8 cellular contexts compared by ENCODE assay signal in genomic region chr5:179700401-179700918, GRCh38. TPM values are rescaled to one million over a fixed set of nuclear protein-coding genes. Genes with fewer than 3 reads are reported as not detected.
DNase-seq lines count a peak whose midpoint lies in the region; ATAC-seq and TF ChIP-seq lines count a peak whose summit lies in the region.

No MANE protein-coding gene starts in this region.

- H3K4me1 ChIP-seq in OCI-LY3 (ENCODE audit: low read length): peaks cover 12% of the 10 kb centered on the region
- H3K4me1 ChIP-seq in endocrine pancreas (ENCODE audit: control insufficient read depth, insufficient read depth, low read length): peaks cover 5% of the 10 kb centered on the region
- peaks cover 0 to 3% of the 10 kb centered on the region in 2 experiments for H3K4me1 ChIP-seq in trophoblast cell (ENCODE audit: control insufficient read depth in 1 of 2, insufficient read depth in 2 of 2, low read length in 2 of 2)

- H4K12ac ChIP-seq in trophoblast cell (ENCODE audit: low read depth, low read length): no peak overlapping the region

- peaks cover 15% of the 10 kb centered on the region for H3K79me1 ChIP-seq in trophoblast cell (ENCODE audit: low read length)

- TF ChIP-seq CTCF in GM12865 (IDR thresholded peaks at IDR 0.05; ENCODE audit: insufficient read depth, low read depth, low read length, missing control alignments) (no peak), OCI-LY3 (IDR thresholded peaks at IDR 0.05; ENCODE audit: low read depth, low read length) (no peak)

- H3K27me3 ChIP-seq in OCI-LY3 (ENCODE audit: low read depth, low read length): no peaks in the 10 kb centered on the region
- no peaks in the 10 kb centered on the region for H3K27me3 ChIP-seq in endocrine pancreas (ENCODE audit: control insufficient read depth, insufficient read depth, low read length)
- H3K27me3 ChIP-seq in trophoblast cell (ENCODE audit: insufficient read depth, low read length): no peaks in the 10 kb centered on the region

- H3K36me3 ChIP-seq in OCI-LY3 (replicated peaks; ENCODE audit: low read depth, low read length): peaks cover 42% of the 10 kb centered on the region
- H3K36me3 ChIP-seq in endocrine pancreas (ENCODE audit: control insufficient read depth, insufficient read depth, low read length): no peaks in the 10 kb centered on the region
- peaks cover 19 to 22% of the 10 kb centered on the region in 2 experiments for H3K36me3 ChIP-seq in trophoblast cell (ENCODE audit: control insufficient read depth in 1 of 2, insufficient read depth in 2 of 2, low read length in 2 of 2)

- no peak overlapping the region for H2AFZ ChIP-seq in OCI-LY3 (ENCODE audit: low read depth, low read length)
- no peak overlapping the region for H2AFZ ChIP-seq in trophoblast cell (ENCODE audit: insufficient read depth, low read length, poor library complexity)

- no peak overlapping the region for H3K18ac ChIP-seq in trophoblast cell (ENCODE audit: low read length)

- peak overlapping the region; percentile 99 for H3K4ac ChIP-seq in trophoblast cell (ENCODE audit: low read depth, low read length)

- H3K14ac ChIP-seq in trophoblast cell (ENCODE audit: low read length): no peak overlapping the region

- H3K27ac ChIP-seq in OCI-LY3 (ENCODE audit: low read length) (peak overlapping the region; percentile 76; the same call in 1 of the 2 replicates), trophoblast cell (ENCODE audit: low read depth, low read length) (no peak overlapping the region)

- WGBS in trophoblast cell (ENCODE audit: extremely low coverage, insufficient coverage, insufficient read length): no CpG with 5 or more reads among the region's 7 CpGs

- peak overlapping the region; percentile 66 for H3K4me3 ChIP-seq in GM12865 (ENCODE audit: low read depth, low read length)
- peak overlapping the region; percentile 96 for H3K4me3 ChIP-seq in OCI-LY3 (ENCODE audit: low read length)
- H3K4me3 ChIP-seq in endocrine pancreas (ENCODE audit: control insufficient read depth, insufficient read depth, low read length): peak overlapping the region; percentile 89
- no peak overlapping the region for H3K4me3 ChIP-seq in trophoblast cell (ENCODE audit: low read depth, low read length)

- ATAC-seq in HG03175 (IDR thresholded peaks at IDR 0.05; ENCODE audit: unreplicated experiment): no peak
- ATAC-seq in HG02970 (IDR thresholded peaks at IDR 0.05; ENCODE audit: low FRiP score, unreplicated experiment): no peak
- no peak for ATAC-seq in GM21390 (IDR thresholded peaks at IDR 0.05; ENCODE audit: unreplicated experiment)

- no peak overlapping the region for H3K23ac ChIP-seq in trophoblast cell (ENCODE audit: low read length)

- H2BK120ac ChIP-seq in trophoblast cell (ENCODE audit: insufficient read depth, low read length, poor library complexity): no peak overlapping the region

- H3K4me2 ChIP-seq in OCI-LY3 (ENCODE audit: low read length) (peak overlapping the region; percentile 85), trophoblast cell (ENCODE audit: low read length) (peak overlapping the region; percentile 54)

- H3K79me2 ChIP-seq in OCI-LY3 (ENCODE audit: low read length): peaks cover 79% of the 10 kb centered on the region
- H3K79me2 ChIP-seq in trophoblast cell (ENCODE audit: control insufficient read depth, insufficient read depth, low read length, poor library complexity): peaks cover 31% of the 10 kb centered on the region

- H4K20me1 ChIP-seq in OCI-LY3 (ENCODE audit: insufficient read depth, low read length): peaks cover 44% of the 10 kb centered on the region

- no peak overlapping the region for H4K8ac ChIP-seq in trophoblast cell (ENCODE audit: low read depth, low read length)

- H2AK5ac ChIP-seq in trophoblast cell (ENCODE audit: low read length): no peak overlapping the region

- peak overlapping the region; percentile 99 for H3K9ac ChIP-seq in OCI-LY3 (ENCODE audit: low read length)
- H3K9ac ChIP-seq in endocrine pancreas (ENCODE audit: control insufficient read depth, insufficient read depth, low read length): peak overlapping the region; percentile 19
- no peak overlapping the region for H3K9ac ChIP-seq in trophoblast cell (ENCODE audit: low read length)

- H2BK5ac ChIP-seq in trophoblast cell (ENCODE audit: low read depth, low read length, poor library complexity): no peak overlapping the region

- H2BK12ac ChIP-seq in trophoblast cell (ENCODE audit: low read length): no peak overlapping the region

- H4K91ac ChIP-seq in trophoblast cell (ENCODE audit: low read depth, low read length): no peak overlapping the region

- H3K9me3 ChIP-seq in OCI-LY3 (ENCODE audit: insufficient read depth, low read length) (no peaks in the 10 kb centered on the region), endocrine pancreas (ENCODE audit: control insufficient read depth, low read length) (no peaks in the 10 kb centered on the region), trophoblast cell (ENCODE audit: insufficient read depth, low read depth, low read length) (no peaks in the 10 kb centered on the region)

- DNase-seq in GM12865 (ENCODE audit: low read depth) (peak; percentile 19), trophoblast cell (peak in 1 of 2 donors; percentile 11), NOMO-1 treated with DMSO at 0.1 percent for 48 hours (lab: John Stamatoyannopoulos, UW; ENCODE audit: unreplicated experiment) (no peak)

RNA-seq across cellular contexts. Expression of gene CANX, which starts 1.7 kb away (rescaled TPM):
- 638 and 653 TPM in 2 replicates for polyA plus RNA-seq in trophoblast cell (2013)

RNA-seq across cellular contexts. Expression of gene CBY3, which starts 19.6 kb away (rescaled TPM):
- not detected in 2 replicates for polyA plus RNA-seq in trophoblast cell (2013)

RNA-seq across cellular contexts. Expression of gene MAML1, which starts 32.2 kb away (rescaled TPM):
- 26.2 and 29.3 TPM in 2 replicates for polyA plus RNA-seq in trophoblast cell (2013)
